In the genomic region with DNA sequence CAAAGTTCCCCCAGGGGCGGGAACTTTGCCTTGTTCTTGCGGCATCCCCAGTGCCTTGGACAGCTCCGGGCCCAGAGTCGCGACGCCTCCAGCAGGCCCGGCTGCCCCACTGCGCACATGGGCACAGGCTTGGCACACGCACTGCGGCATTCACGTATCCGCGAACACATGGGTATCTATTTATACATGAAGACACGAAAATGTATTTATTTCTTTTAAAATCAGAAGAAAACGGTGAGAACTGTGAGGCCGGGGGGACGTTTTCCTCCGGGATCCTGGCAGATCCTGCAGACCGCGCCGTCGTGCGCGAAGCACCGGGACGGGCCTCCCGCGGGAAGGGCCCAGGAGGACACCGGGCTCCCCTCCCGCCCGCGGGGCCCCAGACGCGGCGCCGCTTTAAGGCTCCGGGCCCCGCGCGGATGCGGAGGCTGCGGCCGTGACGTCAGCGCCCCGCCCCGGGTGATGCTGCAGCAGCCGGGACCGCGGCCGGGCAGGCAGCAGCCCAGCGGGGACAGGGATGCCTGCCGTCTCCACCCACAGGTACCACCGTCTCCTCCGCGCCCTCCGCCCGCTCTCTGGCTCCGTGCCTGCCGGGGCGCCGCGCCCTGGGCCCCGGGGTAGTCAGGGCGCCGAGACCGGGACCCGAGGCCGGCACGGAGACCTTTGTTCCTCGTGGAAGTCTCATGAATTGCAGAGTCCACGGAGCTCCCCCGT, we compare ENCODE assay signal across 8 cellular contexts. TPM values are rescaled to one million over a fixed set of nuclear protein-coding genes. Genes with fewer than 3 reads are reported as not detected.
A peak's percentile ranks its signal among the peaks of the same experiment; 100 is the strongest.
DNase-seq lines count a peak whose midpoint lies in the region; ATAC-seq and TF ChIP-seq lines count a peak whose summit lies in the region.

SLC45A1 (plus strand) TSS at position 468 of the 714 bp plus-strand sequence. CDS start 6,216 bp downstream, outside the sequence.

- H3K4me3 ChIP-seq in mucosa of descending colon, result no peak within 1 kb of the TSS

- no peaks in the 10 kb centered on the region for H3K9me3 ChIP-seq in mucosa of descending colon

- no peak for TF ChIP-seq CTCF in mucosa of descending colon (IDR thresholded peaks at IDR 0.05)

- peaks cover 13% of the 10 kb centered on the region for H3K4me1 ChIP-seq in mucosa of descending colon (ENCODE audit: low read depth)

- DNase-seq in NCI-H82 (lab: John Stamatoyannopoulos, UW) (peak; percentile 69), NCI-H82 treated with DMSO at 0.1 percent for 48 hours (lab: John Stamatoyannopoulos, UW; ENCODE audit: unreplicated experiment) (no peak), NCI-H460 (ENCODE audit: extremely low read depth, low read depth) (peak; percentile 29), activated T-cell treated with anti-CD3 and anti-CD28 coated beads for 24 hours (ENCODE audit: low read depth) (peak; percentile 71), epidermal melanocyte (ENCODE audit: insufficient read length, low spot score) (peak; percentile 71), mucosa of descending colon (peak; percentile 74 to 80 (median 79))
- peak; percentile 64 to 71 for DNase-seq in stimulated activated CD8-positive, alpha-beta memory T cell treated with anti-CD3 and anti-CD28 coated beads, Interleukin-15, amount 100 ng/mL, for 4 hours (ENCODE audit: low read depth in 2 of 2)

- ATAC-seq in mucosa of descending colon (peak; percentile 79), HG03280 (IDR thresholded peaks at IDR 0.05; ENCODE audit: unreplicated experiment) (no peak)

- no peaks in the 10 kb centered on the region for H3K36me3 ChIP-seq in mucosa of descending colon (ENCODE audit: low read depth)

- intact Hi-C loops in mucosa of descending colon (cut with DNase I, micrococcal nuclease), result loop anchor here (10.0 kb wide), 2 partner anchors 303 to 333 kb away; no protein-coding TSS in a partner anchor

RNA-seq across cellular contexts. Expression of gene SLC45A1, which starts in this region (rescaled TPM):
- 0.92 and 1.4 TPM in 2 replicates for total RNA-seq in NCI-H460 (2014; rRNA removed; shearing (Covaris generic))
- polyA plus RNA-seq in NCI-H460 (2014; cell fraction: nucleus; rRNA removed), result 0.42 TPM in 1 of 2 replicates, not detected in the other
- total RNA-seq in mucosa of descending colon, result 1 to 10 TPM in 1 of 3 donors, under 1 TPM in 1, not detected in 1; 0.55 to 3.9 TPM
